ENCODE assay signal across 14 cellular contexts in genomic region chr4:14790487-14790886, GRCh38.
"Had no signal": no experiment of that assay in that cellular context is flagged by ENCODE, and none has a peak within 500 bp of the region (broad histone marks: within the 10 kb centered on the region; RNA-seq: fewer than 3 reads in every experiment).

No MANE protein-coding gene starts in this region.

- H3K27me3 ChIP-seq: adrenal gland, hepatocyte, pancreas, testis, upper lobe of right lung had no signal

- H3K4me3 ChIP-seq: adrenal gland, hepatocyte, pancreas, testis, upper lobe of right lung had no signal

- H3K4me1 ChIP-seq: adrenal gland, pancreas, testis, upper lobe of right lung had no signal

- H3K27ac ChIP-seq: adrenal gland, hepatocyte, pancreas, testis, upper lobe of right lung had no signal

- H3K27ac Mint-ChIP-seq: stimulated activated naive CD8-positive, alpha-beta T cell treated with anti-CD3 and anti-CD28 coated beads, Interleukin-15, Interleukin-2, amounts not matched to agents 100 ng/mL and 50 ng/mL, for 24 hours had no signal

- FAIRE-seq: pancreas had no signal

- DNase-seq: activated CD4-positive, alpha-beta T cell treated with anti-CD3 and anti-CD28 coated beads, Interleukin-2, amount 50 U/mL, for 1 hour; activated gamma-delta T cell treated with Interleukin-2 at 50 U/mL for 16 hours; activated T-cell treated with anti-CD3 and anti-CD28 coated beads for 4 hours; adrenal gland; cortex of kidney; effector CD8-positive, alpha-beta T cell; erythroblast; pancreas; stimulated activated CD4-positive, alpha-beta T cell treated with anti-CD3 and anti-CD28 coated beads, Interleukin-2, amount 100 ng/mL, for 48 hours; testis; upper lobe of right lung had no signal

- H3K4me3 Mint-ChIP-seq: central memory CD8-positive, alpha-beta T cell; stimulated activated naive CD8-positive, alpha-beta T cell treated with anti-CD3 and anti-CD28 coated beads, Interleukin-15, Interleukin-2, amounts not matched to agents 100 ng/mL and 50 ng/mL, for 24 hours had no signal

- H3K4me1 Mint-ChIP-seq: central memory CD8-positive, alpha-beta T cell had no signal

- H3K79me2 ChIP-seq: hepatocyte had no signal

- H3K36me3 ChIP-seq: adrenal gland, pancreas, upper lobe of right lung had no signal

- H3K9me3 ChIP-seq: pancreas, testis, upper lobe of right lung had no signal

- H2AFZ ChIP-seq: hepatocyte had no signal

- ATAC-seq: pancreas, upper lobe of right lung had no signal

- H3K4me2 ChIP-seq: hepatocyte had no signal
